ENCODE assay signal across 10 cellular contexts in the genomic region with DNA sequence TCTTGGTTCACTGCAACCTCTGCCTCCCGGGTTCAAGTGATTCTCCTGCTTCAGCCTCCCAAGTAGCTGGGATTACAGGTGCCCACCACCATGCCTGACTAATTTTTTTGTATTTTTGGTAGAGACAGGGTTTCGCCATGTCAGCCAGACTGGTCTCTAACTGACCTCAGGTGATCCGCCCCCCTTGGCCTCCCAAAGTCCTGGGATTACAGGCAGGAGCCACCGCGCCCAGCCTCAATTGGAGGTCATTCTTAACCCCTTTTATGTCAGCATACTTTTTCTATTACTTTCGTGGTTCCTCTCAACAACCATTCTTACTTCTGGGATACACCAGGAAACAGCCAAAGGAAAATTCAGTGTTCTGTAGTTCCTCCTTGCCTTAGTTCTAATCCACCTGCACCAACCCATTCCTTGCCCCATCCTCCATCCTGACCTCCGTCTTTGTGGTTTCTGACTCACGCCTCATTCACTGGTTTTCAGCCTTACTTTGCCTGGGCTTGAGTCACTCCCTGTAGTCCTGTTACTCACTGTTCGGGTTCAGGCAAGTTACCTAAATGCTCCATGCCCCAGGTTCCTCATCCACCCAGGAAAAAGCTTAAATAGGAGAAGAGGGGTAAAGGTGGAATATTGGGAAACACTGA. TPM values are rescaled to one million over a fixed set of nuclear protein-coding genes. Genes with fewer than 3 reads are reported as not detected.
A peak's percentile ranks its signal among the peaks of the same experiment; 100 is the strongest.
DNase-seq lines count a peak whose midpoint lies in the region; ATAC-seq, FAIRE-seq and TF ChIP-seq lines count a peak whose summit lies in the region.
"Had no signal": no experiment of that assay in that cellular context is flagged by ENCODE, and none has a peak within 500 bp of the region (broad histone marks: within the 10 kb centered on the region; RNA-seq: fewer than 3 reads in every experiment).

No MANE protein-coding gene starts in this region.

- H3K27me3 ChIP-seq in body of pancreas = no peaks in the 10 kb centered on the region
- H3K27me3 ChIP-seq in sigmoid colon = no peaks in the 10 kb centered on the region
- H3K27me3 ChIP-seq: transverse colon had no signal

- H3K27ac ChIP-seq in body of pancreas (no peak overlapping the region), sigmoid colon (no peak overlapping the region)
- H3K27ac ChIP-seq: transverse colon had no signal

- peak; percentile 72 for FAIRE-seq in GM12891 (lab: Jason Lieb, UNC)

- TF ChIP-seq POLR2A in GM12891 (IDR thresholded peaks at IDR 0.05; ENCODE audit: low read depth, low read length) (no peak), body of pancreas (IDR thresholded peaks at IDR 0.05) (no peak), sigmoid colon (IDR thresholded peaks at IDR 0.05) (no peak)

- H3K9me3 ChIP-seq in body of pancreas (no peaks in the 10 kb centered on the region), sigmoid colon (no peaks in the 10 kb centered on the region)
- H3K9me3 ChIP-seq: transverse colon had no signal

- POLR2A ChIA-PET in activated B cell treated with CpG ODN at 0.5 μM for 24 hours (lab: Charles Lee) = no interaction called here

- no peak overlapping the region for H3K4me3 Mint-ChIP-seq in activated B cell treated with CpG ODN at 0.5 μM for 24 hours
- peak overlapping the region in 5 of 8 donors; percentile 2 to 84 (median 71) for H3K4me3 Mint-ChIP-seq in naive B cell
- H3K4me3 Mint-ChIP-seq in glutamatergic neuron (ENCODE audit: unreplicated experiment) = no peak overlapping the region

- CTCF ChIA-PET in activated B cell treated with CpG ODN at 0.5 μM for 24 hours (lab: Charles Lee) = no interaction called here

- peaks cover 20% of the 10 kb centered on the region for H3K4me1 Mint-ChIP-seq in activated B cell treated with CpG ODN at 0.5 μM for 24 hours
- peaks cover 20 to 50% (median 42%) of the 10 kb centered on the region in 3 donors for H3K4me1 Mint-ChIP-seq in naive B cell
- no peaks in the 10 kb centered on the region for H3K4me1 Mint-ChIP-seq in glutamatergic neuron (ENCODE audit: low read depth, unreplicated experiment)

- DNase-seq in GM12891 (ENCODE audit: insufficient read length, low spot score) = no peak
- DNase-seq in activated B cell treated with CpG ODN at 0.5 μM for 24 hours = no peak
- no peak for DNase-seq in naive B cell
- DNase-seq in glutamatergic neuron = no peak
- no peak for DNase-seq in NCI-H82 (lab: John Stamatoyannopoulos, UW)
- no peak for DNase-seq in body of pancreas
- DNase-seq in sigmoid colon = no peak
- DNase-seq: NCI-H524, transverse colon had no signal

- TF ChIP-seq CTCF in activated B cell treated with CpG ODN at 0.5 μM for 24 hours (IDR thresholded peaks at IDR 0.05) = no peak
- TF ChIP-seq CTCF in glutamatergic neuron (IDR thresholded peaks at IDR 0.05; ENCODE audit: partially characterized antibody, unreplicated experiment) = no peak
- TF ChIP-seq CTCF in body of pancreas (IDR thresholded peaks at IDR 0.05) = no peak
- no peak for TF ChIP-seq CTCF in sigmoid colon (IDR thresholded peaks at IDR 0.05)

- ATAC-seq in HG03095 (IDR thresholded peaks at IDR 0.05; ENCODE audit: unreplicated experiment) (peak; percentile 34), activated B cell treated with CpG ODN at 0.5 μM for 24 hours (ENCODE audit: low read depth) (no peak), naive B cell (ENCODE audit: low read depth in 2 of 2) (no peak), body of pancreas (no peak)

- H3K27me3 Mint-ChIP-seq in activated B cell treated with CpG ODN at 0.5 μM for 24 hours (no peaks in the 10 kb centered on the region), naive B cell (no peaks in the 10 kb centered on the region), glutamatergic neuron (ENCODE audit: unreplicated experiment) (peaks cover 2% of the 10 kb centered on the region)

- H3K4me3 ChIP-seq in body of pancreas (no peak overlapping the region), sigmoid colon (no peak overlapping the region)
- H3K4me3 ChIP-seq: transverse colon had no signal

- WGBS in body of pancreas, 2 donors = 89 to 92% methylated on average over 9 of the region's 9 CpGs
- WGBS in sigmoid colon, 2 donors = 83 to 85% methylated on average over 9 of the region's 9 CpGs

- H3K4me1 ChIP-seq in body of pancreas (no peaks in the 10 kb centered on the region), sigmoid colon (no peaks in the 10 kb centered on the region)
- H3K4me1 ChIP-seq: transverse colon had no signal

- H3K9me3 Mint-ChIP-seq in activated B cell treated with CpG ODN at 0.5 μM for 24 hours (no peaks in the 10 kb centered on the region), naive B cell (no peaks in the 10 kb centered on the region), glutamatergic neuron (ENCODE audit: unreplicated experiment) (peaks cover 2% of the 10 kb centered on the region)

- H3K36me3 Mint-ChIP-seq in activated B cell treated with CpG ODN at 0.5 μM for 24 hours (ENCODE audit: low read depth) (peaks cover 7% of the 10 kb centered on the region), naive B cell (peaks cover 0 to 6% of the 10 kb centered on the region in 2 donors), glutamatergic neuron (ENCODE audit: unreplicated experiment) (no peaks in the 10 kb centered on the region)

- intact Hi-C loops in activated B cell treated with CpG ODN at 0.5 μM for 24 hours (cut with micrococcal nuclease) (no loop called here), body of pancreas (cut with DNase I) (no loop called here), sigmoid colon (cut with DNase I) (no loop called here)

- H3K27ac Mint-ChIP-seq in activated B cell treated with CpG ODN at 0.5 μM for 24 hours (peak overlapping the region; percentile 54), naive B cell (peak overlapping the region in 5 of 6 donors; percentile 30 to 96 (median 89)), glutamatergic neuron (ENCODE audit: unreplicated experiment) (no peak overlapping the region)

- H3K36me3 ChIP-seq in body of pancreas (replicated peaks in 1 of 2; ENCODE audit: insufficient read depth in 1 of 2, low read depth in 2 of 2) (no peaks in the 10 kb centered on the region), sigmoid colon (no peaks in the 10 kb centered on the region)
- H3K36me3 ChIP-seq: transverse colon had no signal

- TF ChIP-seq EP300 in sigmoid colon (IDR thresholded peaks at IDR 0.05) = no peak

TF ChIP-seq in GM12891, 5 proteins besides CTCF, POLR2A, EP300 and RAD21:
- no peak for TF ChIP-seq POLR2AphosphoS5 (IDR thresholded peaks at IDR 0.05; ENCODE audit: low read depth, low read length)
- TF ChIP-seq POU2F2 (IDR thresholded peaks at IDR 0.05; ENCODE audit: low read depth, low read length) = no peak
- TF ChIP-seq TAF1 (IDR thresholded peaks at IDR 0.05; ENCODE audit: low read depth, low read length) = no peak
- TF ChIP-seq SPI1 (IDR thresholded peaks at IDR 0.05; ENCODE audit: low read depth, low read length) = no peak
- TF ChIP-seq PAX5 (IDR thresholded peaks at IDR 0.05; ENCODE audit: insufficient read depth, low read length, severe bottlenecking) = no peak

RNA-seq across cellular contexts. Expression of a gene that starts 12.9 kb away (rescaled TPM):
- 10.3 TPM for polyA plus RNA-seq in GM12891 (2012; ENCODE audit: low read depth, missing spikeins)
- 52.5 and 53.3 TPM in 2 replicates for total RNA-seq in activated B cell treated with CpG ODN at 0.5 μM for 24 hours
- 10 to 100 TPM; 48.6 to 83.4 (median 62.4) TPM for polyA plus RNA-seq in naive B cell (ENCODE audit: low read depth in 6 of 6)
- total RNA-seq in glutamatergic neuron (ENCODE audit: unreplicated experiment) = 21.9 TPM
- total RNA-seq in body of pancreas = 1 to 10 TPM; 4.9 to 9.3 TPM
- total RNA-seq in sigmoid colon = 10 to 100 TPM in 2 of 4 donors, 1 to 10 TPM in 2; 6.7 to 14.2 (median 9.7) TPM
- 10 to 100 TPM; 33.6 to 49.7 (median 40.8) TPM for polyA plus RNA-seq in sigmoid colon

RNA-seq across cellular contexts. Expression of a gene that starts 29.9 kb away (rescaled TPM):
- 11.6 TPM for polyA plus RNA-seq in GM12891 (2012; ENCODE audit: low read depth, missing spikeins)
- 31.4 and 32.0 TPM in 2 replicates for total RNA-seq in activated B cell treated with CpG ODN at 0.5 μM for 24 hours
- polyA plus RNA-seq in naive B cell (ENCODE audit: low read depth in 6 of 6) = 10 to 100 TPM; 23.3 to 33.6 (median 27.0) TPM
- 53.7 TPM for total RNA-seq in glutamatergic neuron (ENCODE audit: unreplicated experiment)
- total RNA-seq in body of pancreas = 10 to 100 TPM in 1 of 2 donors, 1 to 10 TPM in 1; 6.6 to 20.2 TPM
- 10 to 100 TPM in 3 of 4 donors, 1 to 10 TPM in 1; 8.9 to 31.1 (median 19.4) TPM for total RNA-seq in sigmoid colon
- 10 to 100 TPM; 13.2 to 24.0 (median 13.4) TPM for polyA plus RNA-seq in sigmoid colon

Comparison
In these comparisons a context has a peak if more than half of its experiments do, and no peak if none do; other contexts are left out.
1. H3K4me3 Mint-ChIP-seq: peak in naive B cell (5 of 8); none in activated B cell treated with CpG ODN at 0.5 μM for 24 hours (single experiment) and glutamatergic neuron (single experiment).